ENCODE assay signal across 22 cellular contexts in the genomic region with DNA sequence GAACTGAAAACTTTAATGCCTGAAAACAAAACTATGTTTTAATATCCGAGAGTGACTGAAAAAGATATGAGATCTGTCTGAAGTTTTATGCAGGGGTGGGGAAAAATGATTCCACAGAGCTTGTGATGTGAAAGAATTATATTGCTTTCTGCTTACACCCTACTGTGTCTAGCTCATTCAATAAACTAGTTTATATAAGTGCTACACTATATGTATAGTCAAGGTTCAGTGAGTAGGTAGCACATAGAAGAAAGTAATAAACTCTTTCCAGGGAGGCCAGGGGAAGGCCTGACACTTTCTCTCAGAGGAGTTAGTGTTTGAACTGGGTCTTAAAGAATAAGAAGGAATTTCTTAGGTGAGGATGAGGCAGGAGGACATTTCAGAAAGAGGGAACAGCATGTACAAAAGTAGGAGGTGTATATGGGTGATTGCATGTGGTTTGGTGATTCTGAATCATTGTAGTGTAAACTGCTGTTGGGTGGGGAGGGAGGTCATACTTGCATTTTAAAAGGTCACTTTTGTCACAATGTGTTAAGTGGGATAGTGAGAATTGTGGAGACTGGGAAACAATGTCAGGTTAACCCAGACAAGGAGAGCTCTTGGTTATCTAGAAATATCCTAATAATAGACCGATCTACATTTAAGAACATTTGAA. TPM values are rescaled to one million over a fixed set of nuclear protein-coding genes. Genes with fewer than 3 reads are reported as not detected.
"Had no signal": no experiment of that assay in that cellular context is flagged by ENCODE, and none has a peak within 500 bp of the region (broad histone marks: within the 10 kb centered on the region; RNA-seq: fewer than 3 reads in every experiment).

No MANE protein-coding gene starts in this region.

- H3K36me3 ChIP-seq: esophagus muscularis mucosa, left lung, neural progenitor cell, sigmoid colon had no signal

- H3K4me3 ChIP-seq: body of pancreas, coronary artery, esophagus muscularis mucosa, hepatocyte, left lung, neural progenitor cell, sigmoid colon had no signal

- H3K27ac ChIP-seq: body of pancreas, coronary artery, esophagus muscularis mucosa, hepatocyte, left lung, neural progenitor cell, sigmoid colon had no signal

- H3K27ac Mint-ChIP-seq: activated CD4-positive, alpha-beta memory T cell treated with anti-CD3 and anti-CD28 coated beads for 36 hours; neural progenitor cell had no signal

- H3K4me1 ChIP-seq: body of pancreas, esophagus muscularis mucosa, left lung, neural progenitor cell, sigmoid colon had no signal

- DNase-seq: activated CD4-positive, alpha-beta memory T cell treated with anti-CD3 and anti-CD28 coated beads for 36 hours; activated naive CD4-positive, alpha-beta T cell treated with Interleukin-2 at 50 U/mL for 16 hours; amygdala; body of pancreas; caudate nucleus; effector CD4-positive, alpha-beta T cell; islet precursor cell; left lung; mammary epithelial cell; sigmoid colon; stimulated activated CD4-positive, alpha-beta T cell treated with anti-CD3 and anti-CD28 coated beads, Interleukin-1b, Interleukin-23, amount 100 ng/mL, for 48 hours; T-helper 9 cell; trophoblast cell had no signal

- H3K27me3 ChIP-seq: body of pancreas, esophagus muscularis mucosa, hepatocyte, left lung, neural progenitor cell, sigmoid colon had no signal

- H3K9me3 ChIP-seq: body of pancreas, esophagus muscularis mucosa, left lung, sigmoid colon had no signal

- H3K36me3 Mint-ChIP-seq: activated CD4-positive, alpha-beta memory T cell treated with anti-CD3 and anti-CD28 coated beads for 36 hours; neural progenitor cell had no signal

- H3K27me3 Mint-ChIP-seq: activated CD4-positive, alpha-beta memory T cell treated with anti-CD3 and anti-CD28 coated beads for 36 hours had no signal

- H3K9me3 Mint-ChIP-seq: activated CD4-positive, alpha-beta memory T cell treated with anti-CD3 and anti-CD28 coated beads for 36 hours had no signal

- H3K4me3 Mint-ChIP-seq: activated CD4-positive, alpha-beta memory T cell treated with anti-CD3 and anti-CD28 coated beads for 36 hours; neural progenitor cell had no signal

- ATAC-seq: activated CD4-positive, CD25-positive, alpha-beta regulatory T cell treated with anti-CD3 and anti-CD28 coated beads, Interleukin-2, amount 50 U/mL, for 24 hours; body of pancreas had no signal

RNA-seq across cellular contexts. Expression of a gene that starts 25.1 kb away (rescaled TPM):
- total RNA-seq: body of pancreas, glomerular endothelial cell, hepatocyte, left lung, mammary epithelial cell, osteocyte, pulmonary artery endothelial cell, sigmoid colon, subcutaneous adipose tissue had no signal
- polyA plus RNA-seq: hepatocyte, mammary epithelial cell, sigmoid colon had no signal

RNA-seq across cellular contexts. Expression of a gene that starts 39.0 kb away (rescaled TPM):
- total RNA-seq: glomerular endothelial cell, hepatocyte, mammary epithelial cell, pulmonary artery endothelial cell had no signal
- polyA plus RNA-seq: hepatocyte had no signal
